In the genomic region with DNA sequence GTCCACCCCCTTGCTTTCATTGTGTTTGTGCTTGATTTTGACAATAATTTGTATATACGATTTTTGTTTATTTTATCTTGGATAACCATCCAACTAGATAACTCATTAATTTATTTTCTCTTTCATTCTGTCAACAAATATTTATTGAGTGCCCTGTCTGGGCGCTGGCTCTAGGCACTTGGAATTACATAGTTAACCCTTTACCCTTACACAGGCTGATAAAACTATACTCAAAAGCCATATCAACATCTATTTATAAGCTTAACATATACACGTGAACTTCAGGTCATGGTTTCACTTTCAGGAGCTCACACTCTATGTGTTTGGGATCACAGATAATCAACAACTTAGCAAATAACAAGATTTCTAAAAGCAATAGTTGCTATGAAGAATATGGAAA, we compare ENCODE assay signal across 31 cellular contexts.
"Had no signal": no experiment of that assay in that cellular context is flagged by ENCODE, and none has a peak within 500 bp of the region (broad histone marks: within the 10 kb centered on the region; RNA-seq: fewer than 3 reads in every experiment).

No MANE protein-coding gene starts in this region.

- ATAC-seq: Panc1, Right ventricle myocardium inferior, T-cell had no signal

- H3K4me1 ChIP-seq: SJCRH30 had no signal

- H3K4me3 ChIP-seq: PC-9, SJCRH30, SK-N-MC had no signal

- H3K4me2 ChIP-seq: PC-9 had no signal

- H3K9me3 ChIP-seq: SJCRH30 had no signal

- H2AFZ ChIP-seq: PC-9 had no signal

- DNase-seq: Karpas-422, NCI-H1048, NCI-H1092 treated with DMSO at 0.1 percent for 48 hours, NCI-H1105 treated with DMSO at 0.1 percent for 48 hours, NCI-H1417, NCI-H1436, NCI-H146, NCI-H1694, NCI-H187, NCI-H1930, NCI-H2029 treated with DMSO at 0.1 percent for 48 hours, NCI-H2081 treated with DMSO at 0.1 percent for 48 hours, NCI-H2107, NCI-H2171, NCI-H226, NCI-H446 treated with DMSO at 0.1 percent for 48 hours, NCI-H510A, NCI-H524, NCI-H526, NCI-H69, NCI-H748 treated with DMSO at 0.1 percent for 48 hours, NCI-H82, PC-9, SHP77, SIG-M5, SJCRH30, T-cell had no signal

- H3K27ac ChIP-seq: PC-9, RWPE1, SJCRH30, SK-N-MC had no signal

- H3K36me3 ChIP-seq: SJCRH30 had no signal

- H3K27me3 ChIP-seq: SJCRH30 had no signal
